1 cellular context compared by ENCODE assay signal in the genomic region with DNA sequence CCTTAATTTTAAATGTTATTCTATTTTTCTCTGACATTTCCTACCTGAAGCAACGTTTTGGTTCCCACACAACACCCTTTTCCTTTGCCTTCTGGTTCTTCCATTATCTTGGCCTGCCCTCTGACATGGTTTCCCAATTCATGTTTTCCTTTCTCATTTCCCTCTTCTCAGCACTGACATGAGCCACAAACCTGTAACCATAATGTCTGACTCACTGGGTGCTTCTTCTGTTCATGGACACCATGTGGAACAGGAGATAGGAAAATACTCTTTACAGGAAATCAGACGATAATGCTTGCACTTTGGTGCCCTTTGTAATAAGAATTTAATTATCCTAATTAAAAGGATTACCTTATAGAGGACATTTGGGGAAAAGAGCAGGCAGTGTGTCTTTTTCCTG.
A peak's percentile ranks its signal among the peaks of the same experiment; 100 is the strongest.
TF ChIP-seq lines count a peak whose summit lies in the region.

No MANE protein-coding gene starts in this region.

TF ChIP-seq in K562, 482 proteins besides CTCF, POLR2A, EP300 and RAD21 (continued from another document):
- TF ChIP-seq, protein P1, sequence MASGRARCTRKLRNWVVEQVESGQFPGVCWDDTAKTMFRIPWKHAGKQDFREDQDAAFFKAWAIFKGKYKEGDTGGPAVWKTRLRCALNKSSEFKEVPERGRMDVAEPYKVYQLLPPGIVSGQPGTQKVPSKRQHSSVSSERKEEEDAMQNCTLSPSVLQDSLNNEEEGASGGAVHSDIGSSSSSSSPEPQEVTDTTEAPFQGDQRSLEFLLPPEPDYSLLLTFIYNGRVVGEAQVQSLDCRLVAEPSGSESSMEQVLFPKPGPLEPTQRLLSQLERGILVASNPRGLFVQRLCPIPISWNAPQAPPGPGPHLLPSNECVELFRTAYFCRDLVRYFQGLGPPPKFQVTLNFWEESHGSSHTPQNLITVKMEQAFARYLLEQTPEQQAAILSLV (tag; IDR thresholded peaks at IDR 0.05): no peak
- TF ChIP-seq, protein P2, sequence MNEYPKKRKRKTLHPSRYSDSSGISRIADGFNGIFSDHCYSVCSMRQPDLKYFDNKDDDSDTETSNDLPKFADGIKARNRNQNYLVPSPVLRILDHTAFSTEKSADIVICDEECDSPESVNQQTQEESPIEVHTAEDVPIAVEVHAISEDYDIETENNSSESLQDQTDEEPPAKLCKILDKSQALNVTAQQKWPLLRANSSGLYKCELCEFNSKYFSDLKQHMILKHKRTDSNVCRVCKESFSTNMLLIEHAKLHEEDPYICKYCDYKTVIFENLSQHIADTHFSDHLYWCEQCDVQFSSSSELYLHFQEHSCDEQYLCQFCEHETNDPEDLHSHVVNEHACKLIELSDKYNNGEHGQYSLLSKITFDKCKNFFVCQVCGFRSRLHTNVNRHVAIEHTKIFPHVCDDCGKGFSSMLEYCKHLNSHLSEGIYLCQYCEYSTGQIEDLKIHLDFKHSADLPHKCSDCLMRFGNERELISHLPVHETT (CRISPR knock-in tag; conservative IDR thresholded peaks at IDR 0.05 in 1 of 2, IDR thresholded peaks at IDR 0.05 in 1 of 2): peak in 1 of 2 experiments; percentile 44; a peak in 1 of 4 replicates
- TF ChIP-seq, protein P3, sequence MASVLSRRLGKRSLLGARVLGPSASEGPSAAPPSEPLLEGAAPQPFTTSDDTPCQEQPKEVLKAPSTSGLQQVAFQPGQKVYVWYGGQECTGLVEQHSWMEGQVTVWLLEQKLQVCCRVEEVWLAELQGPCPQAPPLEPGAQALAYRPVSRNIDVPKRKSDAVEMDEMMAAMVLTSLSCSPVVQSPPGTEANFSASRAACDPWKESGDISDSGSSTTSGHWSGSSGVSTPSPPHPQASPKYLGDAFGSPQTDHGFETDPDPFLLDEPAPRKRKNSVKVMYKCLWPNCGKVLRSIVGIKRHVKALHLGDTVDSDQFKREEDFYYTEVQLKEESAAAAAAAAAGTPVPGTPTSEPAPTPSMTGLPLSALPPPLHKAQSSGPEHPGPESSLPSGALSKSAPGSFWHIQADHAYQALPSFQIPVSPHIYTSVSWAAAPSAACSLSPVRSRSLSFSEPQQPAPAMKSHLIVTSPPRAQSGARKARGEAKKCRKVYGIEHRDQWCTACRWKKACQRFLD (CRISPR knock-in tag; IDR thresholded peaks at IDR 0.05): 0 out of 2 replicates have a peak, but pooled peaks have one; percentile 16
- TF ChIP-seq TCF3 (CRISPR knock-in tag; IDR thresholded peaks at IDR 0.05): peak; percentile 72
- no peak for TF ChIP-seq ETV1 (tag; conservative IDR thresholded peaks at IDR 0.05; ENCODE audit: low read depth)
- no peak for TF ChIP-seq HIVEP1 (CRISPR knock-in tag; IDR thresholded peaks at IDR 0.05)
- TF ChIP-seq, protein P4, sequence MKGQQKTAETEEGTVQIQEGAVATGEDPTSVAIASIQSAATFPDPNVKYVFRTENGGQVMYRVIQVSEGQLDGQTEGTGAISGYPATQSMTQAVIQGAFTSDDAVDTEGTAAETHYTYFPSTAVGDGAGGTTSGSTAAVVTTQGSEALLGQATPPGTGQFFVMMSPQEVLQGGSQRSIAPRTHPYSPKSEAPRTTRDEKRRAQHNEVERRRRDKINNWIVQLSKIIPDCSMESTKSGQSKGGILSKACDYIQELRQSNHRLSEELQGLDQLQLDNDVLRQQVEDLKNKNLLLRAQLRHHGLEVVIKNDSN (CRISPR knock-in tag; IDR thresholded peaks at IDR 0.05): no peak
- no peak for TF ChIP-seq RHOXF2B (CRISPR knock-in tag; conservative IDR thresholded peaks at IDR 0.05)
- TF ChIP-seq EHMT2 (IDR thresholded peaks at IDR 0.05): no peak
- no peak for TF ChIP-seq NR2F6 (CRISPR knock-in tag; IDR thresholded peaks at IDR 0.05)
- TF ChIP-seq MTA2 (IDR thresholded peaks at IDR 0.05; ENCODE audit: low read depth): 0 out of 2 replicates have a peak, but pooled peaks have one; percentile 7
- no peak for TF ChIP-seq ZBTB8A (IDR thresholded peaks at IDR 0.05; ENCODE audit: partially characterized antibody)
- TF ChIP-seq OTX1 (CRISPR knock-in tag; IDR thresholded peaks at IDR 0.05): no peak
- no peak for TF ChIP-seq ZSCAN29 (IDR thresholded peaks at IDR 0.05)
- TF ChIP-seq ELF2 (CRISPR knock-in tag; IDR thresholded peaks at IDR 0.05): no peak
- no peak for TF ChIP-seq XRCC3 (IDR thresholded peaks at IDR 0.05)
- no peak for TF ChIP-seq SIN3B (IDR thresholded peaks at IDR 0.05; ENCODE audit: low read depth)
- no peak for TF ChIP-seq LEF1 (IDR thresholded peaks at IDR 0.05)
- TF ChIP-seq SAP30 (IDR thresholded peaks at IDR 0.05; ENCODE audit: borderline replicate concordance, insufficient read depth, low read depth, low read length, poor library complexity, severe bottlenecking): no peak
TF ChIP-seq in K562: peak in this region for 18.
